In the genomic region with DNA sequence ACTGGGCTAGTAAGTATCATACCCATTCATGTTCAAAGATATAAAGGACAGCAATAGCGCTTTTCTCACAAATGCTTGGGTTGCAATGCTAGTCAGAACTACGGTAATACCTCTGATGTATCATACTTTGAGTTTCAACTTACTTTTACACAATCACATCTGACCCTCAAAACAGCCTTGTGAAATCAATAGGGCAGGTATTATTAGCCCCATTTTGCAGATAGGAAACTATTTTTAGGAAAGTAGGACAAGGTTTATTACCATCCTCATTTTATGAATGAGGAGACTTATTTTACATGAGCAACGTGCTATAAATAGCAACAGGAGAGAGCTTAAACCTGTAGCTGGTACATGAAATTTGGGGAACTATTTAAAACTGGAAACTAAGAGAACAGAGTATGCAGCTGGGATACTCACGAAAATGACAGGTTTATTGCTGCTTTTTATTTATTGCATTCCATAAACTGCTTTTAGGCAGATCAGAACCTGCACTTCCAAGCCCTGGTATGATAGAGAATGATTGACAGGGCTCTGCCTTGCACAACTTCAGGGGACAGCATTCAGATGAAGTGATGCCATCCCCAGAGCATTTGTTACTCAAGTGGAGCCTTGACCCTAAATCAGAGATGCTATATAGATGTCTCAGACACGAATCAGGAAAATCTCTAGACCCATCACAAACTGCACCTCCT, we compare ENCODE assay signal across 1 cellular context.
TF ChIP-seq lines count a peak whose summit lies in the region.

No MANE protein-coding gene starts in this region.

TF ChIP-seq in WTC11, 78 proteins besides CTCF, POLR2A, EP300 and RAD21 (continued from another document):
- TF ChIP-seq HMGA2 (CRISPR knock-in tag; IDR thresholded peaks at IDR 0.05) = no peak
- no peak for TF ChIP-seq GABPB1 (CRISPR knock-in tag; IDR thresholded peaks at IDR 0.05)
- no peak for TF ChIP-seq NR3C1 (CRISPR knock-in tag; conservative IDR thresholded peaks at IDR 0.05; ENCODE audit: low read depth)
